Comparison of ENCODE assay signal across 8 cellular contexts in the genomic region with DNA sequence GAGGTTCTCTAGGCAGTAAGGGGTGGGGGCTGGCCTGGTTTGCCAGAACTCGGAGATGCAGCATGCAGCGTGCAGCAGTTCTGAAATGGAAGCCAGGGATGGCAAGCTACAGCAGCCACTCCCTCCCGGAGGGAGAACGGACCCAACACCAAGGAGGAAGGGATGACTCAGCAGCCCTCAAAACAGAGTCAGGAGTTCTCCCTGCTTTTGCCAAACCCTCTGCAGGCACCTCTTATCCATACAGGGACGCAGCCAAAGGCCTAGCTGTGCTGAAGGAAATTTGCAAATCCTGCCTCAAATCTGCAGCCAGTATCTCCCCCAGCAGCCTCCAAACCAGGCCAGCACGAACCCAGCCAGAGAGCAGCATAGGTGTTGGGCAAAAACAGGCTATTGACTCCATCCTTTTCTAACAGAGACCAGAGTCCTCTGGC. TPM values are rescaled to one million over a fixed set of nuclear protein-coding genes. Genes with fewer than 3 reads are reported as not detected.
DNase-seq lines count a peak whose midpoint lies in the region; ATAC-seq and TF ChIP-seq lines count a peak whose summit lies in the region.

No MANE protein-coding gene starts in this region.

- H3K27me3 Mint-ChIP-seq in activated CD4-positive, alpha-beta T cell treated with anti-CD3 and anti-CD28 coated beads, Interleukin-2, amount 10 ng/mL, durations not matched to agents 7 days and 5 days, result no peaks in the 10 kb centered on the region

- no CpG with 5 or more reads among the region's 6 CpGs for WGBS in right lobe of liver (ENCODE audit: insufficient coverage, low coverage, low lambda C conversion rate, missing lambda C conversion rate)
- 40 to 55% methylated on average over 5 to 6 of the region's 6 CpGs for WGBS in thyroid gland, 2 donors

- H3K4me1 ChIP-seq in right lobe of liver (peaks cover 0 to 43% (median 12%) of the 10 kb centered on the region in 4 donors), thyroid gland (peaks cover 0 to 27% of the 10 kb centered on the region in 2 donors)

- H3K36me3 Mint-ChIP-seq in activated CD4-positive, alpha-beta T cell treated with anti-CD3 and anti-CD28 coated beads, Interleukin-2, amount 10 ng/mL, durations not matched to agents 7 days and 5 days (ENCODE audit: low read depth), result no peaks in the 10 kb centered on the region

- no peak overlapping the region for H3K27ac Mint-ChIP-seq in activated CD4-positive, alpha-beta T cell treated with anti-CD3 and anti-CD28 coated beads, Interleukin-2, amount 10 ng/mL, durations not matched to agents 7 days and 5 days

- DNase-seq in HT1080 (ENCODE audit: low read depth) (peak; percentile 87), right lobe of liver (peak in 1 of 3 donors; percentile 58), thyroid gland (peak; percentile 38 to 62), NCI-H1694 treated with DMSO at 0.1 percent for 48 hours (lab: John Stamatoyannopoulos, UW) (no peak), NCI-H1436 (lab: John Stamatoyannopoulos, UW) (no peak)
- DNase-seq in activated CD4-positive, alpha-beta T cell treated with anti-CD3 and anti-CD28 coated beads, Interleukin-2, amount 10 ng/mL, durations not matched to agents 7 days and 5 days, result no peak

- TF ChIP-seq CTCF in right lobe of liver (IDR thresholded peaks at IDR 0.05), result no peak
- TF ChIP-seq CTCF in thyroid gland (IDR thresholded peaks at IDR 0.05), result no peak

- H3K4me1 Mint-ChIP-seq in activated CD4-positive, alpha-beta T cell treated with anti-CD3 and anti-CD28 coated beads, Interleukin-2, amount 10 ng/mL, durations not matched to agents 7 days and 5 days, result no peaks in the 10 kb centered on the region

- TF ChIP-seq POLR2A in right lobe of liver (IDR thresholded peaks at IDR 0.05), result no peak
- no peak for TF ChIP-seq POLR2A in thyroid gland (IDR thresholded peaks at IDR 0.05)

- no peaks in the 10 kb centered on the region for H3K27me3 ChIP-seq in right lobe of liver
- no peaks in the 10 kb centered on the region for H3K27me3 ChIP-seq in thyroid gland

- intact Hi-C loops in right lobe of liver (cut with DNase I), result no loop called here
- intact Hi-C loops in thyroid gland (cut with DNase I), result no loop called here

- POLR2A ChIA-PET in activated CD4-positive, alpha-beta T cell treated with anti-CD3 and anti-CD28 coated beads, Interleukin-2, amount 10 ng/mL, durations not matched to agents 7 days and 5 days (lab: Charles Lee), result no interaction called here

- no peaks in the 10 kb centered on the region for H3K9me3 ChIP-seq in right lobe of liver
- H3K9me3 ChIP-seq in thyroid gland, result no peaks in the 10 kb centered on the region

- H3K36me3 ChIP-seq in right lobe of liver (no peaks in the 10 kb centered on the region), thyroid gland (no peaks in the 10 kb centered on the region)

- H3K27ac ChIP-seq in cingulate gyrus (ENCODE audit: low read depth, low read length) (peak overlapping the region; percentile 87), right lobe of liver (peak overlapping the region; percentile 3 to 54 (median 34)), thyroid gland (peak overlapping the region; percentile 5 to 49 (median 43))

- H3K4me3 Mint-ChIP-seq in activated CD4-positive, alpha-beta T cell treated with anti-CD3 and anti-CD28 coated beads, Interleukin-2, amount 10 ng/mL, durations not matched to agents 7 days and 5 days, result no peak overlapping the region

- no peak overlapping the region for H3K4me3 ChIP-seq in right lobe of liver
- no peak overlapping the region for H3K4me3 ChIP-seq in thyroid gland (replicated peaks in 1 of 3)

- H3K9me3 Mint-ChIP-seq in activated CD4-positive, alpha-beta T cell treated with anti-CD3 and anti-CD28 coated beads, Interleukin-2, amount 10 ng/mL, durations not matched to agents 7 days and 5 days, result no peaks in the 10 kb centered on the region

- ATAC-seq in right lobe of liver, result peak in 2 of 4 donors; percentile 22 to 31
- ATAC-seq in HG02798 (IDR thresholded peaks at IDR 0.05; ENCODE audit: poor library complexity, unreplicated experiment), result no peak

- CTCF ChIA-PET in activated CD4-positive, alpha-beta T cell treated with anti-CD3 and anti-CD28 coated beads, Interleukin-2, amount 10 ng/mL, durations not matched to agents 7 days and 5 days (lab: Charles Lee), result no interaction called here

RNA-seq across cellular contexts. Expression of a gene that starts 10.2 kb away (rescaled TPM):
- total RNA-seq in HT1080 (2014; rRNA removed; shearing (Covaris generic)), result not detected in 2 replicates
- polyA plus RNA-seq in HT1080 (2015; cell fraction: cytosol; rRNA removed), result 0.19 TPM in 1 of 2 replicates, not detected in the other
- polyA plus RNA-seq in HT1080 (2015; cell fraction: nucleus; rRNA removed), result 0.26 TPM in 1 of 2 replicates, not detected in the other
- total RNA-seq in right lobe of liver (over 10,000 TPM in 2 of 6 experiments, 1,000 to 10,000 TPM in 4; 5,211 to 12,749 (median 8,707) TPM), thyroid gland (100 to 1,000 TPM in 1 of 4 donors, 10 to 100 TPM in 3; 16.3 to 200 (median 91.1) TPM)
- not detected for total RNA-seq in activated CD4-positive, alpha-beta T cell treated with anti-CD3 and anti-CD28 coated beads, Interleukin-2, amount 10 ng/mL, durations not matched to agents 7 days and 5 days

RNA-seq across cellular contexts. Expression of a gene that starts 20.8 kb away (rescaled TPM):
- total RNA-seq in HT1080 (2014; rRNA removed; shearing (Covaris generic)), result not detected in 2 replicates
- 0.98 and 1.9 TPM in 2 replicates for polyA plus RNA-seq in HT1080 (2015; cell fraction: cytosol; rRNA removed)
- 1.4 and 1.7 TPM in 2 replicates for polyA plus RNA-seq in HT1080 (2015; cell fraction: nucleus; rRNA removed)
- total RNA-seq in right lobe of liver, result 100 to 1,000 TPM in 4 of 6 experiments, 10 to 100 TPM in 2; 24.7 to 317 (median 167) TPM
- 1 to 10 TPM; 1.3 to 6.6 (median 2.9) TPM for total RNA-seq in thyroid gland
- total RNA-seq in activated CD4-positive, alpha-beta T cell treated with anti-CD3 and anti-CD28 coated beads, Interleukin-2, amount 10 ng/mL, durations not matched to agents 7 days and 5 days, result not detected

RNA-seq across cellular contexts. Expression of a gene that starts 40.7 kb away (rescaled TPM):
- total RNA-seq in HT1080 (2014; rRNA removed; shearing (Covaris generic)), result not detected in 2 replicates
- polyA plus RNA-seq in HT1080 (2015; cell fraction: cytosol; rRNA removed), result not detected in 2 replicates
- not detected in 2 replicates for polyA plus RNA-seq in HT1080 (2015; cell fraction: nucleus; rRNA removed)
- total RNA-seq in right lobe of liver (100 to 1,000 TPM in 4 of 6 experiments, 10 to 100 TPM in 2; 41.2 to 204 (median 145) TPM), thyroid gland (not detected)
- total RNA-seq in activated CD4-positive, alpha-beta T cell treated with anti-CD3 and anti-CD28 coated beads, Interleukin-2, amount 10 ng/mL, durations not matched to agents 7 days and 5 days, result not detected

Comparison
In these comparisons a context has a peak if more than half of its experiments do, and no peak if none do; other contexts are left out.
1. DNase-seq: peak in HT1080 (single experiment) and thyroid gland (2 of 2); none in NCI-H1694 treated with DMSO at 0.1 percent for 48 hours (single experiment), NCI-H1436 (single experiment) and activated CD4-positive, alpha-beta T cell treated with anti-CD3 and anti-CD28 coated beads, Interleukin-2, amount 10 ng/mL, durations not matched to agents 7 days and 5 days (single experiment).
2. H3K27ac ChIP-seq: peak in every context shown above with its lines; median percentile 87 in cingulate gyrus; 43 in thyroid gland; 34 in right lobe of liver.
3. RNA of a gene that starts 10.2 kb away (total RNA-seq): 5,211 to 12,749 TPM in right lobe of liver; 16.3 to 200 TPM in thyroid gland, not detected in HT1080 and not detected in activated CD4-positive, alpha-beta T cell treated with anti-CD3 and anti-CD28 coated beads, Interleukin-2, amount 10 ng/mL, durations not matched to agents 7 days and 5 days; every median in the first group is over 10 times any median in the second.
4. RNA of a gene that starts 40.7 kb away (total RNA-seq): 41.2 to 204 TPM in right lobe of liver; not detected in HT1080, not detected in thyroid gland and not detected in activated CD4-positive, alpha-beta T cell treated with anti-CD3 and anti-CD28 coated beads, Interleukin-2, amount 10 ng/mL, durations not matched to agents 7 days and 5 days; every median in the first group is over 10 times any median in the second.